ENCODE assay signal across 8 cellular contexts in the genomic region with DNA sequence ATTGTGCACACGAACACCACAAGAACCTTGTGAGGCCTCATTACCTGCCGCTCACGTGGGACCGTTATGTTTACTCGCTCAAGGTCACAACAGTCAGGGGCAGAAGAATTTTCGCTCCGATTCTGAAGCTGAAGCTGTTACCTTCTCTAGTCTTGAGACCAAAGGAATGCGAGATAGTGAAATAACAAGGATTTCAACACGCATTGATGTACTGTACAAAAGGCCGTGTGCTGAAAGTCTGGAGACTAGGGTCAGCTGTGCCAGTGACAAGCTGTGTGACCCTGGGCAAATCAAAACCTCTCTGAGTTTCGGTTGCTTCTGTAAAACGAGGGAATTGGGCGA. TPM values are rescaled to one million over a fixed set of nuclear protein-coding genes. Genes with fewer than 3 reads are reported as not detected.
DNase-seq lines count a peak whose midpoint lies in the region; ATAC-seq, FAIRE-seq and TF ChIP-seq lines count a peak whose summit lies in the region.

No MANE protein-coding gene starts in this region.

- no peaks in the 10 kb centered on the region for H3K27me3 Mint-ChIP-seq in stimulated activated memory B cell treated with anti-CD40 and anti-IgM and Interleukin-4, amounts not matched to agents 10 μg/mL and 1 μg/mL and 100 μg/mL, for 72 hours

- peak; percentile 75 for FAIRE-seq in K562 (lab: Jason Lieb, UNC)

- H3K4me1 ChIP-seq in SJSA1 (replicated peaks) (peaks cover 17% of the 10 kb centered on the region), K562 (replicated peaks in 1 of 2; ENCODE audit: control insufficient read depth in 2 of 2, insufficient read depth in 2 of 2, low read length in 2 of 2) (peaks cover 10 to 40% of the 10 kb centered on the region in 2 experiments; a peak in 4 of 5 replicates), right lobe of liver (peaks cover 0 to 10% (median 4%) of the 10 kb centered on the region in 4 donors)

- no peaks in the 10 kb centered on the region for H4K20me1 ChIP-seq in K562 (replicated peaks; ENCODE audit: control insufficient read depth, insufficient read depth, low read length)

- in situ Hi-C loops in G401 (cut with HindIII; ENCODE audit: low sequenced_read_pairs): no loop called here
- in situ Hi-C loops in K562 (cut with MboI): no loop called here

- no peak for TF ChIP-seq EP300 in K562 (IDR thresholded peaks at IDR 0.05; ENCODE audit: low read length)

- peak overlapping the region; percentile 87 to 95 for H3K9ac ChIP-seq in K562 (ENCODE audit: insufficient read depth in 1 of 2, low read depth in 2 of 2, low read length in 2 of 2)

- DNase-seq in G401 (ENCODE audit: low spot score) (peak; percentile 60), SJSA1 (ENCODE audit: low read depth in 1 of 2, low spot score in 2 of 2) (no peak), K562 (ENCODE audit: extremely low read depth in 1 of 4, low spot score in 3 of 4) (peak in 2 of 4 experiments; percentile 13 to 28), right lobe of liver (peak; percentile 36 to 68 (median 67)), HCEC 1CT (no peak), NCI-H128 (lab: John Stamatoyannopoulos, UW; ENCODE audit: unreplicated experiment) (no peak)

- TF ChIP-seq POLR2A in K562 (conservative IDR thresholded peaks at IDR 0.05) (no peak), right lobe of liver (IDR thresholded peaks at IDR 0.05) (no peak)

- peak overlapping the region; percentile 90 for H3K4me2 ChIP-seq in K562 (ENCODE audit: insufficient read depth, low read length)

- intact Hi-C loops in K562 (cut with micrococcal nuclease): loop anchor here (2.0 to 10.0 kb wide), 4 partner anchors 48 to 271 kb away; partner anchors contain the start of gene NAB1
- intact Hi-C loops in right lobe of liver (cut with DNase I): no loop called here

- H3K9me3 Mint-ChIP-seq in stimulated activated memory B cell treated with anti-CD40 and anti-IgM and Interleukin-4, amounts not matched to agents 10 μg/mL and 1 μg/mL and 100 μg/mL, for 72 hours: peaks cover 9% of the 10 kb centered on the region

- ATAC-seq in HG02759 (IDR thresholded peaks at IDR 0.05; ENCODE audit: unreplicated experiment): peak; percentile 17
- ATAC-seq in K562: no peak
- ATAC-seq in right lobe of liver: peak; percentile 36 to 67 (median 43)
- peak; percentile 67 for ATAC-seq in stimulated activated memory B cell treated with anti-CD40 and anti-IgM and Interleukin-4, amounts not matched to agents 10 μg/mL and 1 μg/mL and 100 μg/mL, for 72 hours

- peak overlapping the region; percentile 93 for H3K4me3 Mint-ChIP-seq in stimulated activated memory B cell treated with anti-CD40 and anti-IgM and Interleukin-4, amounts not matched to agents 10 μg/mL and 1 μg/mL and 100 μg/mL, for 72 hours

- TF ChIP-seq CTCF in K562 (IDR thresholded peaks at IDR 0.05 in 2 of 3, conservative IDR thresholded peaks at IDR 0.05 in 1 of 3; ENCODE audit: insufficient read depth in 2 of 3, low read depth in 1 of 3, low read length in 3 of 3) (no peak), right lobe of liver (IDR thresholded peaks at IDR 0.05) (no peak)

- peaks cover 53% of the 10 kb centered on the region for H3K4me1 Mint-ChIP-seq in stimulated activated memory B cell treated with anti-CD40 and anti-IgM and Interleukin-4, amounts not matched to agents 10 μg/mL and 1 μg/mL and 100 μg/mL, for 72 hours

- H3K27ac Mint-ChIP-seq in stimulated activated memory B cell treated with anti-CD40 and anti-IgM and Interleukin-4, amounts not matched to agents 10 μg/mL and 1 μg/mL and 100 μg/mL, for 72 hours: peak overlapping the region; percentile 99

- H3K4me3 ChIP-seq in SJSA1 (peak overlapping the region; percentile 83), K562 (peak overlapping the region; percentile 67), right lobe of liver (peak overlapping the region; percentile 62 to 88 (median 82))

- no peak for TF ChIP-seq RAD21 in K562 (CRISPR knock-in tag; conservative IDR thresholded peaks at IDR 0.05 in 1 of 2, IDR thresholded peaks at IDR 0.05 in 1 of 2)

- H3K9me3 ChIP-seq in SJSA1 (replicated peaks): 0 out of 2 replicates have a peak, but pooled peaks cover 2% of the 10 kb centered on the region
- peaks cover 8% of the 10 kb centered on the region for H3K9me3 ChIP-seq in K562 (replicated peaks; ENCODE audit: control insufficient read depth, insufficient read depth, low read depth, low read length)
- peaks cover 0 to 2% (median 0%) of the 10 kb centered on the region in 4 donors for H3K9me3 ChIP-seq in right lobe of liver

- H3K27ac ChIP-seq in SJSA1 (peak overlapping the region; percentile 96), K562 (ENCODE audit: extremely low read depth, low read depth, low read length) (peak overlapping the region; percentile 95), right lobe of liver (peak overlapping the region; percentile 85 to 96 (median 92))

- CTCF ChIA-PET in K562 (lab: Yijun Ruan, JAX; ENCODE audit: low intra/inter-chr PET ratio): no interaction called here

- POLR2A ChIA-PET in K562 (lab: Yijun Ruan, JAX): interaction anchor here (0.6 to 1.2 kb wide), 4 partner anchors 67 to 163 kb away, joined by 3 to 4 read pairs (median 4); no protein-coding TSS in a partner anchor

- no peaks in the 10 kb centered on the region for H3K27me3 ChIP-seq in SJSA1 (replicated peaks)
- no peaks in the 10 kb centered on the region for H3K27me3 ChIP-seq in K562 (ENCODE audit: control insufficient read depth in 2 of 2, insufficient read depth in 2 of 2, low read length in 2 of 2)
- H3K27me3 ChIP-seq in right lobe of liver: no peaks in the 10 kb centered on the region

- H3K79me2 ChIP-seq in K562 (ENCODE audit: control insufficient read depth, insufficient read depth, low read length): peaks cover 30% of the 10 kb centered on the region

- BruUV-seq in K562 (replicated peaks; lab: Mats Ljungman, UMichigan): TSS peak; percentile 61

- H3K36me3 ChIP-seq in SJSA1: no peaks in the 10 kb centered on the region
- H3K36me3 ChIP-seq in K562 (ENCODE audit: control insufficient read depth, insufficient read depth, low read length): peaks cover 7% of the 10 kb centered on the region; the same call in 2 of the 3 replicates
- no peaks in the 10 kb centered on the region for H3K36me3 ChIP-seq in right lobe of liver

- peaks cover 24% of the 10 kb centered on the region for H3K36me3 Mint-ChIP-seq in stimulated activated memory B cell treated with anti-CD40 and anti-IgM and Interleukin-4, amounts not matched to agents 10 μg/mL and 1 μg/mL and 100 μg/mL, for 72 hours

- peak overlapping the region; percentile 97 for H2AFZ ChIP-seq in K562 (ENCODE audit: low read depth, low read length)

- WGBS in K562 (ENCODE audit: insufficient coverage, low coverage, missing lambda C conversion rate): 9% methylated on average over 9 of the region's 13 CpGs
- WGBS in right lobe of liver (ENCODE audit: insufficient coverage, low coverage, low lambda C conversion rate, missing lambda C conversion rate): 7% methylated on average over 11 of the region's 13 CpGs

- H3K9me1 ChIP-seq in K562 (ENCODE audit: control insufficient read depth, insufficient read depth, low read length): no peaks in the 10 kb centered on the region

TF ChIP-seq in K562, 482 proteins besides CTCF, POLR2A, EP300 and RAD21 (continues in another document):
- TF ChIP-seq RCOR1 (IDR thresholded peaks at IDR 0.05; ENCODE audit: borderline replicate concordance in 1 of 2, low read depth in 2 of 2, low read length in 2 of 2) (peak in 1 of 2 experiments; percentile 50; a peak in 1 of 4 replicates), NFATC3 (IDR thresholded peaks at IDR 0.05) (no peak), ZFP36 (IDR thresholded peaks at IDR 0.05; ENCODE audit: low read depth, low read length, partially characterized antibody) (peak; percentile 79), BCOR (IDR thresholded peaks at IDR 0.05) (peak; percentile 82), SMARCA5 (IDR thresholded peaks at IDR 0.05) (0 out of 2 replicates have a peak, but pooled peaks have one; percentile 25), MAFG (tag; conservative IDR thresholded peaks at IDR 0.05) (no peak), BRD9 (IDR thresholded peaks at IDR 0.05; ENCODE audit: low read depth, partially characterized antibody) (peak; percentile 58), CBX3 (IDR thresholded peaks at IDR 0.05; ENCODE audit: borderline replicate concordance in 1 of 2, low read length in 2 of 2) (peak in 1 of 2 experiments; percentile 6; a peak in 1 of 3 replicates), CHD1 (IDR thresholded peaks at IDR 0.05; ENCODE audit: low read length) (peak; percentile 21), ESRRA (IDR thresholded peaks at IDR 0.05; ENCODE audit: borderline replicate concordance, low read depth) (no peak), HDAC2 (IDR thresholded peaks at IDR 0.05) (0 out of 2 replicates have a peak, but pooled peaks have one; percentile 40), ZNF124 (CRISPR knock-in tag; IDR thresholded peaks at IDR 0.05) (no peak), RBBP5 (IDR thresholded peaks at IDR 0.05; ENCODE audit: borderline replicate concordance, insufficient read depth, low read length, poor library complexity, severe bottlenecking) (no peak), KDM1A (IDR thresholded peaks at IDR 0.05) (peak in 1 of 2 experiments; percentile 33; a peak in 1 of 4 replicates)

RNA-seq across cellular contexts. Expression of gene NEMP2, which starts 0.6 kb away (rescaled TPM):
- 4.9 and 5.1 TPM in 2 replicates for total RNA-seq in G401 (2014; rRNA removed; shearing (Covaris generic))
- 16.7 and 16.9 TPM in 2 replicates for total RNA-seq in SJSA1 (2014; rRNA removed; shearing (Covaris generic))
- 6.9 and 7.5 TPM in 2 replicates for total RNA-seq in K562 (2011; cell fraction: chromatin; rRNA removed; ENCODE audit: low replicate concordance)
- total RNA-seq in K562 (2011; cell fraction: nucleolus; rRNA removed): 3.7 and 4.3 TPM in 2 replicates
- 7.4 and 11.6 TPM in 2 replicates for total RNA-seq in K562 (2011; cell fraction: nucleoplasm; rRNA removed)
- total RNA-seq in K562 (2014; rRNA removed) (1.4 and 1.6 TPM in 2 replicates), K562 (2014; rRNA removed; fragmentation: Illumina TruSeq; extraction: Trizol) (1.7 and 3.0 TPM in 2 replicates), K562 (2015; rRNA removed; fragmentation: Illumina TruSeq; extraction: Trizol) (2.0 and 2.2 TPM in 2 replicates), K562 (2021) (2.4 and 3.3 TPM in 2 replicates), right lobe of liver (1 to 10 TPM; 2.0 to 4.1 (median 2.7) TPM)
- polyA plus RNA-seq in K562 (2011; rRNA removed) (2.7 and 3.0 TPM in 2 replicates), K562 (2014; fragmentation: Illumina TruSeq; extraction: Trizol) (1.1 and 2.0 TPM in 2 replicates), K562 (2014; fragmentation: Nextera tagmentation; extraction: Ambion mirVana) (under 1 TPM; 0.32 to 0.36 TPM), K562 (2014; rRNA removed) (3.0 and 5.0 TPM in 2 replicates)
- 0.55 and 3.2 TPM in 2 replicates for polyA plus RNA-seq in K562 (2011; cell fraction: cytosol; rRNA removed)
- polyA plus RNA-seq in K562 (2011; cell fraction: nucleus; rRNA removed): 1.9 and 2.0 TPM in 2 replicates
- polyA plus RNA-seq in K562 (2012): 2.1 and 2.2 TPM in 2 replicates
- polyA minus RNA-seq in K562 (2011; rRNA and poly(A)+ RNA removed): 9.7 and 10.6 TPM in 2 replicates
- polyA minus RNA-seq in K562 (2011; cell fraction: cytosol; rRNA and poly(A)+ RNA removed): 3.1 and 3.5 TPM in 2 replicates
- polyA minus RNA-seq in K562 (2011; cell fraction: nucleus; rRNA and poly(A)+ RNA removed): 6.3 and 9.2 TPM in 2 replicates

Comparison
In these comparisons a context has a peak if more than half of its experiments do, and no peak if none do; other contexts are left out.
1. DNase-seq: peak in G401 (single experiment) and right lobe of liver (3 of 3); none in SJSA1 (0 of 2), HCEC 1CT (single experiment) and NCI-H128 (single experiment).
2. Peak in every context shown above with its lines, with median percentiles within 50 percentile points of each other: H3K27ac ChIP-seq and H3K4me3 ChIP-seq.